Comparison of ENCODE assay signal across 13 cellular contexts in genomic region chr7:582081-582835, GRCh38.
"Had no signal": no experiment of that assay in that cellular context is flagged by ENCODE, and none has a peak within 500 bp of the region (broad histone marks: within the 10 kb centered on the region; RNA-seq: fewer than 3 reads in every experiment).

No MANE protein-coding gene starts in this region.

- H3K36me3 Mint-ChIP-seq: immature natural killer cell had no signal

- H3K9me3 Mint-ChIP-seq: immature natural killer cell had no signal

- H3K27ac Mint-ChIP-seq: neural progenitor cell had no signal

- ATAC-seq: gastrocnemius medialis, heart left ventricle, left cardiac atrium, pancreas had no signal

- H3K4me3 Mint-ChIP-seq: neural progenitor cell had no signal

- DNase-seq: activated CD4-positive, alpha-beta T cell treated with anti-CD3 and anti-CD28 coated beads for 1 hour; activated CD8-positive, alpha-beta memory T cell treated with anti-CD3 and anti-CD28 coated beads, Interleukin-2, amount 50 U/mL, for 48 hours; activated gamma-delta T cell; dermis blood vessel endothelial cell; gastrocnemius medialis; immature natural killer cell; left cardiac atrium; midbrain; stimulated activated CD4-positive, alpha-beta T cell treated with anti-CD3 and anti-CD28 coated beads, Interleukin-1b, Interleukin-23, amount 100 ng/mL, for 48 hours; thyroid gland had no signal
